ENCODE assay signal across 19 cellular contexts in the genomic region with DNA sequence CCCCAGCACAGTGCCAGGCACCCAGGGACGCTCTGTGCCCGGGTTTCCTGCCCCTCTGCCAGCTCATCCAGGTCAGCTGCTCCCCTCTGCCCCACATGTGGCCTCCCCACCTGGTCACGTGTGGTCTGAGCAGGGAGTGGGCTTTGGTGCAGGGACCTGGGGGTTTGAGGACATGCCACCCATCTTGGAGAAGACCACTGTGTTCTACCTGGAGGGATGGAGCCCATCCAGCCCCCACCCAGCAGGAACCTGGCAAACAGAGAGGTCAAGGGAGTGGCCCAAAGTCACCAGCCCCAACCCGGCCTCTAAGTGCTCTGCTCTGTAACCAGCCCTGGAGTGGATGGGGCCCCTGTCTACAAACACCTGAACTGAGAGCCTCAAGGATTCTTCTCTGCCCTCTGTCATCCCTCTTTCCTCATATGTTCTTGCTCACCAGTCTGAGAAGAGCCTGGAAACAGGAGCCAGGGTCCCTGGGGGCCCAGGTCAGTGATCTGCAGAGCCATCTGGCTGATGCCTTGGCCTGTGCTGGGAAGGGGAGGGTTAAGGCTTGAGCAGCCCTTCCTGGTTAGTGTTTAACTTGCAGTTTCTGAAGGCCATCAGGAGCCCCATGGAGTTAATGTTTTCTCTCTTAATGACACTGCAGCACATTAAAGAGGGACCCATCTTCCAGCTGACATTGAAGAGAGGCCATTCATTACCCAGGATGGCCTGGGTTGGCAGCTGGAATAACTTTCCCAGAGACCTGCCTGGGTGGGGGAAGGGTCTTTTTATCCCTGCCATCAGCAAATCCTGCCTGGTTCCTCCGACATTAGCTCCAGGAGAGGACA.
DNase-seq lines count a peak whose midpoint lies in the region; ATAC-seq and TF ChIP-seq lines count a peak whose summit lies in the region.
"Had no signal": no experiment of that assay in that cellular context is flagged by ENCODE, and none has a peak within 500 bp of the region (broad histone marks: within the 10 kb centered on the region; RNA-seq: fewer than 3 reads in every experiment).

No MANE protein-coding gene starts in this region.

- no peaks in the 10 kb centered on the region for H3K27me3 ChIP-seq in hepatocyte

- H3K9me2 ChIP-seq in hepatocyte (replicated peaks; ENCODE audit: insufficient read depth) = no peaks in the 10 kb centered on the region

- no peaks in the 10 kb centered on the region for H3K36me3 Mint-ChIP-seq in activated CD8-positive, alpha-beta memory T cell treated with anti-CD3 and anti-CD28 coated beads, Interleukin-2, amount 10 ng/mL, durations not matched to agents 7 days and 5 days

- DNase-seq in activated CD8-positive, alpha-beta memory T cell treated with anti-CD3 and anti-CD28 coated beads for 24 hours = peak; percentile 21
- DNase-seq in activated CD8-positive, alpha-beta memory T cell treated with anti-CD3 and anti-CD28 coated beads, Interleukin-2, amount 10 ng/mL, durations not matched to agents 7 days and 5 days = no peak
- peak; percentile 60 for DNase-seq in NCI-H524 treated with DMSO at 0.1 percent for 48 hours (lab: John Stamatoyannopoulos, UW)
- no peak for DNase-seq in hepatocyte (ENCODE audit: low spot score)
- DNase-seq in stimulated activated CD8-positive, alpha-beta memory T cell treated with anti-CD3 and anti-CD28 coated beads, Interleukin-4, amount 100 ng/mL, for 48 hours = peak; percentile 10
- no peak for DNase-seq in activated CD4-positive, alpha-beta T cell treated with anti-CD3 and anti-CD28 coated beads, Interleukin-2, amount 50 U/mL, for 48 hours
- DNase-seq: activated CD4-positive, alpha-beta T cell treated with anti-CD3 and anti-CD28 coated beads for 1 hour; activated naive CD8-positive, alpha-beta T cell treated with anti-CD3 and anti-CD28 coated beads, Interleukin-2, amount 50 U/mL, for 24 hours; activated T-cell treated with anti-CD3 and anti-CD28 coated beads, Interleukin-2, amount 50 U/mL, for 1 hour; caudate nucleus; foreskin keratinocyte; GOT3; KG1; midbrain; PC-9; stimulated activated naive CD8-positive, alpha-beta T cell treated with anti-CD3 and anti-CD28 coated beads, Interleukin-15, amount 100 ng/mL, for 72 hours had no signal

- no peak for TF ChIP-seq CTCF in hepatocyte (IDR thresholded peaks at IDR 0.05; ENCODE audit: poor library complexity)

- no peak overlapping the region for H2AFZ ChIP-seq in hepatocyte
- H2AFZ ChIP-seq: parathyroid adenoma, PC-9 had no signal

- peaks cover 39% of the 10 kb centered on the region for H3K27me3 Mint-ChIP-seq in activated CD8-positive, alpha-beta memory T cell treated with anti-CD3 and anti-CD28 coated beads, Interleukin-2, amount 10 ng/mL, durations not matched to agents 7 days and 5 days

- H3K9me3 ChIP-seq in hepatocyte (ENCODE audit: low read depth) = no peaks in the 10 kb centered on the region

- no peak overlapping the region for H3K4me3 Mint-ChIP-seq in activated CD8-positive, alpha-beta memory T cell treated with anti-CD3 and anti-CD28 coated beads, Interleukin-2, amount 10 ng/mL, durations not matched to agents 7 days and 5 days
- H3K4me3 Mint-ChIP-seq: activated naive CD8-positive, alpha-beta T cell treated with anti-CD3 and anti-CD28 coated beads, Interleukin-2, amount 50 U/mL, for 24 hours; stimulated activated naive CD8-positive, alpha-beta T cell treated with anti-CD3 and anti-CD28 coated beads, Interleukin-15, amount 100 ng/mL, for 72 hours had no signal

- H3K4me1 Mint-ChIP-seq in activated CD8-positive, alpha-beta memory T cell treated with anti-CD3 and anti-CD28 coated beads, Interleukin-2, amount 10 ng/mL, durations not matched to agents 7 days and 5 days = no peaks in the 10 kb centered on the region
- H3K4me1 Mint-ChIP-seq: activated naive CD8-positive, alpha-beta T cell treated with anti-CD3 and anti-CD28 coated beads, Interleukin-2, amount 50 U/mL, for 24 hours; stimulated activated naive CD8-positive, alpha-beta T cell treated with anti-CD3 and anti-CD28 coated beads, Interleukin-15, amount 100 ng/mL, for 72 hours had no signal

- H3K27ac ChIP-seq in hepatocyte = no peak overlapping the region
- H3K27ac ChIP-seq: foreskin keratinocyte, parathyroid adenoma, PC-9 had no signal

- peak overlapping the region; percentile 48 for H3K4me2 ChIP-seq in hepatocyte
- H3K4me2 ChIP-seq: PC-9 had no signal

- ATAC-seq in activated CD8-positive, alpha-beta memory T cell treated with anti-CD3 and anti-CD28 coated beads, Interleukin-2, amount 10 ng/mL, durations not matched to agents 7 days and 5 days = no peak
- ATAC-seq in GM21576 (IDR thresholded peaks at IDR 0.05; ENCODE audit: unreplicated experiment) = no peak
- ATAC-seq in GM19023 (IDR thresholded peaks at IDR 0.05; ENCODE audit: unreplicated experiment) = no peak
- ATAC-seq: activated naive CD8-positive, alpha-beta T cell treated with anti-CD3 and anti-CD28 coated beads, Interleukin-2, amount 50 U/mL, for 24 hours; foreskin keratinocyte; stimulated activated naive CD8-positive, alpha-beta T cell treated with anti-CD3 and anti-CD28 coated beads, Interleukin-15, amount 100 ng/mL, for 72 hours had no signal

- H3K79me2 ChIP-seq in hepatocyte = no peaks in the 10 kb centered on the region
- H3K79me2 ChIP-seq: parathyroid adenoma had no signal

- no peak overlapping the region for H3K4me3 ChIP-seq in hepatocyte
- H3K4me3 ChIP-seq: PC-9 had no signal

- WGBS in hepatocyte (ENCODE audit: low lambda C conversion rate, missing lambda C conversion rate) = 55% methylated on average over 5 of the region's 5 CpGs

- no peaks in the 10 kb centered on the region for H4K20me1 ChIP-seq in hepatocyte (ENCODE audit: insufficient read depth, poor library complexity, severe bottlenecking)

- no peaks in the 10 kb centered on the region for H3K9me3 Mint-ChIP-seq in activated CD8-positive, alpha-beta memory T cell treated with anti-CD3 and anti-CD28 coated beads, Interleukin-2, amount 10 ng/mL, durations not matched to agents 7 days and 5 days (ENCODE audit: low read depth)
- H3K9me3 Mint-ChIP-seq: stimulated activated naive CD8-positive, alpha-beta T cell treated with anti-CD3 and anti-CD28 coated beads, Interleukin-15, amount 100 ng/mL, for 72 hours had no signal

- no peaks in the 10 kb centered on the region for H3K36me3 ChIP-seq in hepatocyte (replicated peaks; ENCODE audit: insufficient read depth, low read depth)

- H3K27ac Mint-ChIP-seq in activated CD8-positive, alpha-beta memory T cell treated with anti-CD3 and anti-CD28 coated beads, Interleukin-2, amount 10 ng/mL, durations not matched to agents 7 days and 5 days = no peak overlapping the region
- H3K27ac Mint-ChIP-seq: activated naive CD8-positive, alpha-beta T cell treated with anti-CD3 and anti-CD28 coated beads, Interleukin-2, amount 50 U/mL, for 24 hours; stimulated activated naive CD8-positive, alpha-beta T cell treated with anti-CD3 and anti-CD28 coated beads, Interleukin-15, amount 100 ng/mL, for 72 hours had no signal

- peaks cover 36% of the 10 kb centered on the region for H3K4me1 ChIP-seq in hepatocyte (ENCODE audit: insufficient read depth)
- H3K4me1 ChIP-seq: foreskin keratinocyte, parathyroid adenoma had no signal

- CTCF ChIA-PET in activated CD8-positive, alpha-beta memory T cell treated with anti-CD3 and anti-CD28 coated beads, Interleukin-2, amount 10 ng/mL, durations not matched to agents 7 days and 5 days (lab: Charles Lee) = no interaction called here

Comparison
In these comparisons a context has a peak if more than half of its experiments do, and no peak if none do; other contexts are left out.
1. DNase-seq: peak in activated CD8-positive, alpha-beta memory T cell treated with anti-CD3 and anti-CD28 coated beads for 24 hours (single experiment), NCI-H524 treated with DMSO at 0.1 percent for 48 hours (single experiment) and stimulated activated CD8-positive, alpha-beta memory T cell treated with anti-CD3 and anti-CD28 coated beads, Interleukin-4, amount 100 ng/mL, for 48 hours (single experiment); none in activated CD8-positive, alpha-beta memory T cell treated with anti-CD3 and anti-CD28 coated beads, Interleukin-2, amount 10 ng/mL, durations not matched to agents 7 days and 5 days (single experiment), hepatocyte (single experiment) and activated CD4-positive, alpha-beta T cell treated with anti-CD3 and anti-CD28 coated beads, Interleukin-2, amount 50 U/mL, for 48 hours (0 of 2).